ENCODE assay signal across 2 cellular contexts in genomic region chr15:39889601-39890000, GRCh38.
TF ChIP-seq lines count a peak whose summit lies in the region.

No MANE protein-coding gene starts in this region.

TF ChIP-seq in HepG2, 621 proteins besides CTCF, POLR2A, EP300 and RAD21:
- no peak for TF ChIP-seq FOXP1 (IDR thresholded peaks at IDR 0.05)
- 0 out of 2 replicates have a peak, but pooled peaks have one; percentile 15 for TF ChIP-seq FOXP1 (CRISPR knock-in tag; IDR thresholded peaks at IDR 0.05)
- no peak for TF ChIP-seq ZNF235 (CRISPR knock-in tag; IDR thresholded peaks at IDR 0.05; ENCODE audit: borderline replicate concordance)

TF ChIP-seq in H1, 55 proteins besides CTCF, POLR2A, EP300 and RAD21:
- TF ChIP-seq SUZ12 (IDR thresholded peaks at IDR 0.05; ENCODE audit: low read length) (no peak), CHD1 (IDR thresholded peaks at IDR 0.05; ENCODE audit: low read depth, low read length) (no peak), E2F6 (IDR thresholded peaks at IDR 0.05) (no peak), HDAC2 (IDR thresholded peaks at IDR 0.05; ENCODE audit: borderline replicate concordance in 1 of 2, low read depth in 2 of 2, low read length in 2 of 2) (no peak), YY1 (IDR thresholded peaks at IDR 0.05; ENCODE audit: low read depth, low read length) (no peak), SIX5 (IDR thresholded peaks at IDR 0.05; ENCODE audit: low read depth, low read length) (no peak), TBP (IDR thresholded peaks at IDR 0.05; ENCODE audit: low read depth, low read length) (no peak), MAFK (IDR thresholded peaks at IDR 0.05; ENCODE audit: low read depth, low read length) (no peak), CBX8 (IDR thresholded peaks at IDR 0.05; ENCODE audit: borderline replicate concordance, low read depth, low read length) (no peak)
TF ChIP-seq in H1: peak in this region for 0.
